Comparison of ENCODE assay signal across 1 cellular context in the genomic region with DNA sequence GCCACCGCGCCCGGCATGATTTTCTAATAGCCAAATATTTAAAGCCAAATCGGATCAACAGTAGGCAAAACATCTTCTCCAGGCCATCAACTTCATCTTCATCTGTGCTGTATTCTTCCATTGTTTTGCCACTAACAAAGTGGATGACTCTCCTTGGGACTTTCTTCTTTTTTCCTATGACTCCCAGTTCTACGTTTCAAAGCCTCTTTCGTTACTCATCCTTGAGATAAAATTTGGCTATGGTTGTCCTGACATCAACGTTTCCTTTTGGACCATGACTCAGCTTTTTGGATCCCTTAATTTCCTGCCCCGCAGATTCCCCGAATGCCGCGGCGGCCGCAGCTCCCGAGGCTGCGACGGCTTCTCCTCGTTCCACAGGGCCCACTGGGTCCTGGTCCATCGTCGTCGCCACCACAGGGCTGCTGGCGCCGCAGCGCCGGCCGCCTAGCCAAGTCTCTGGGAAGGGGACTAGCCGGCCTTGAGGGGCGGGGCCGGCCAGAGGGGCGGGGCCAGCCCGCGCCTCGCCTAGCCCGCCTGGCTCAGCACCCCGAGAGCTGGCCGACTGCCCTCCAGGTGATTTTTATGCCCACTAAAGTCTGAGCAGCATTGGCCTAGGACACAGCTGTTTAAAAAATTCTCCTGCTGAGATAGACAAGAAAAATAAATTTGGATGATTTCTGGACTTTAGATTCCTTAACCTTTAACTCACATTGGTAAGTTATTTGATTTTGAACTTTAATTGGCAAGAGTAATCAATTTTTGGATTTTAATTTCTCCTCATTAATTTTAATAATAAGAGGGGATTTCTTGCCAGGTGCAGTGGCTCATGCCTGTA.
TF ChIP-seq lines count a peak whose summit lies in the region.

No MANE protein-coding gene starts in this region.

TF ChIP-seq in K562, 482 proteins besides CTCF, POLR2A, EP300 and RAD21 (continued from another document and continues in another):
- TF ChIP-seq, protein P1, sequence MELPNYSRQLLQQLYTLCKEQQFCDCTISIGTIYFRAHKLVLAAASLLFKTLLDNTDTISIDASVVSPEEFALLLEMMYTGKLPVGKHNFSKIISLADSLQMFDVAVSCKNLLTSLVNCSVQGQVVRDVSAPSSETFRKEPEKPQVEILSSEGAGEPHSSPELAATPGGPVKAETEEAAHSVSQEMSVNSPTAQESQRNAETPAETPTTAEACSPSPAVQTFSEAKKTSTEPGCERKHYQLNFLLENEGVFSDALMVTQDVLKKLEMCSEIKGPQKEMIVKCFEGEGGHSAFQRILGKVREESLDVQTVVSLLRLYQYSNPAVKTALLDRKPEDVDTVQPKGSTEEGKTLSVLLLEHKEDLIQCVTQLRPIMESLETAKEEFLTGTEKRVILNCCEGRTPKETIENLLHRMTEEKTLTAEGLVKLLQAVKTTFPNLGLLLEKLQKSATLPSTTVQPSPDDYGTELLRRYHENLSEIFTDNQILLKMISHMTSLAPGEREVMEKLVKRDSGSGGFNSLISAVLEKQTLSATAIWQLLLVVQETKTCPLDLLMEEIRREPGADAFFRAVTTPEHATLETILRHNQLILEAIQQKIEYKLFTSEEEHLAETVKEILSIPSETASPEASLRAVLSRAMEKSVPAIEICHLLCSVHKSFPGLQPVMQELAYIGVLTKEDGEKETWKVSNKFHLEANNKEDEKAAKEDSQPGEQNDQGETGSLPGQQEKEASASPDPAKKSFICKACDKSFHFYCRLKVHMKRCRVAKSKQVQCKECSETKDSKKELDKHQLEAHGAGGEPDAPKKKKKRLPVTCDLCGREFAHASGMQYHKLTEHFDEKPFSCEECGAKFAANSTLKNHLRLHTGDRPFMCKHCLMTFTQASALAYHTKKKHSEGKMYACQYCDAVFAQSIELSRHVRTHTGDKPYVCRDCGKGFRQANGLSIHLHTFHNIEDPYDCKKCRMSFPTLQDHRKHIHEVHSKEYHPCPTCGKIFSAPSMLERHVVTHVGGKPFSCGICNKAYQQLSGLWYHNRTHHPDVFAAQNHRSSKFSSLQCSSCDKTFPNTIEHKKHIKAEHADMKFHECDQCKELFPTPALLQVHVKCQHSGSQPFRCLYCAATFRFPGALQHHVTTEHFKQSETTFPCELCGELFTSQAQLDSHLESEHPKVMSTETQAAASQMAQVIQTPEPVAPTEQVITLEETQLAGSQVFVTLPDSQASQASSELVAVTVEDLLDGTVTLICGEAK (IDR thresholded peaks at IDR 0.05) = no peak
- TF ChIP-seq, protein P1 (CRISPR knock-in tag; IDR thresholded peaks at IDR 0.05) = no peak
- TF ChIP-seq GTF2F1 (IDR thresholded peaks at IDR 0.05; ENCODE audit: low read depth, low read length) (0 out of 2 replicates have a peak, but pooled peaks have one; percentile 19), ATF7 (IDR thresholded peaks at IDR 0.05) (peak; percentile 86), ZNF143 (CRISPR knock-in tag; IDR thresholded peaks at IDR 0.05) (no peak), ELF4 (CRISPR knock-in tag; IDR thresholded peaks at IDR 0.05) (no peak), SETDB1 (IDR thresholded peaks at IDR 0.05; ENCODE audit: low read length) (no peak), DACH1 (IDR thresholded peaks at IDR 0.05; ENCODE audit: partially characterized antibody) (no peak), TAF7 (tag; IDR thresholded peaks at IDR 0.05) (0 out of 2 replicates have a peak, but pooled peaks have one; percentile 12), HMGN3 (IDR thresholded peaks at IDR 0.05; ENCODE audit: borderline replicate concordance, extremely low read depth, insufficient read length, low read depth, low read length) (peak; percentile 79), GTF2E2 (tag; IDR thresholded peaks at IDR 0.05) (peak; percentile 72; the same call in 1 of the 2 replicates), JUND (IDR thresholded peaks at IDR 0.05; ENCODE audit: borderline replicate concordance, low read depth, low read length) (peak; percentile 58), JUND (tag; IDR thresholded peaks at IDR 0.05; ENCODE audit: borderline replicate concordance, low read depth, low read length) (peak; percentile 57; the same call in 1 of the 3 replicates), STAT5B (CRISPR knock-in tag; IDR thresholded peaks at IDR 0.05) (no peak), KAT2B (IDR thresholded peaks at IDR 0.05; ENCODE audit: low read depth, low read length) (no peak), NFRKB (IDR thresholded peaks at IDR 0.05; ENCODE audit: low read depth) (no peak), ZNF764 (CRISPR knock-in tag; IDR thresholded peaks at IDR 0.05; ENCODE audit: low read depth) (no peak), ZNF124 (CRISPR knock-in tag; IDR thresholded peaks at IDR 0.05) (no peak), CREB1 (IDR thresholded peaks at IDR 0.05) (no peak), CREB1 (CRISPR knock-in tag; IDR thresholded peaks at IDR 0.05) (peak; percentile 52; the same call in 1 of the 2 replicates), MAZ (CRISPR knock-in tag; conservative IDR thresholded peaks at IDR 0.05 in 1 of 2, IDR thresholded peaks at IDR 0.05 in 1 of 2) (peak; percentile 79 to 83; a peak in 3 of 4 replicates), ZNF232 (CRISPR knock-in tag; IDR thresholded peaks at IDR 0.05) (no peak), ILF3 (IDR thresholded peaks at IDR 0.05; ENCODE audit: borderline replicate concordance) (no peak), ZNF324 (CRISPR knock-in tag; IDR thresholded peaks at IDR 0.05) (no peak), KLF13 (tag; IDR thresholded peaks at IDR 0.05; ENCODE audit: borderline replicate concordance, low read depth) (peak; percentile 27; the same call in 1 of the 2 replicates), MCM2 (IDR thresholded peaks at IDR 0.05; ENCODE audit: low read depth) (no peak), ZNF436 (CRISPR knock-in tag; IDR thresholded peaks at IDR 0.05) (no peak), BDP1 (IDR thresholded peaks at IDR 0.05; ENCODE audit: insufficient read depth, insufficient read length) (no peak), EGR1 (conservative IDR thresholded peaks at IDR 0.05) (no peak)
- TF ChIP-seq, protein P2, sequence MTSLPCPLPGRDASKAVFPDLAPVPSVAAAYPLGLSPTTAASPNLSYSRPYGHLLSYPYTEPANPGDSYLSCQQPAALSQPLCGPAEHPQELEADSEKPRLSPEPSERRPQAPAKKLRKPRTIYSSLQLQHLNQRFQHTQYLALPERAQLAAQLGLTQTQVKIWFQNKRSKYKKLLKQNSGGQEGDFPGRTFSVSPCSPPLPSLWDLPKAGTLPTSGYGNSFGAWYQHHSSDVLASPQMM (CRISPR knock-in tag; IDR thresholded peaks at IDR 0.05) = no peak
- TF ChIP-seq, protein P3, sequence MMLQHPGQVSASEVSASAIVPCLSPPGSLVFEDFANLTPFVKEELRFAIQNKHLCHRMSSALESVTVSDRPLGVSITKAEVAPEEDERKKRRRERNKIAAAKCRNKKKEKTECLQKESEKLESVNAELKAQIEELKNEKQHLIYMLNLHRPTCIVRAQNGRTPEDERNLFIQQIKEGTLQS (IDR thresholded peaks at IDR 0.05) = peak; percentile 88
- TF ChIP-seq, protein P3 (CRISPR knock-in tag; conservative IDR thresholded peaks at IDR 0.05) = no peak; the same call in none of the 2 replicates
- TF ChIP-seq, protein P4, sequence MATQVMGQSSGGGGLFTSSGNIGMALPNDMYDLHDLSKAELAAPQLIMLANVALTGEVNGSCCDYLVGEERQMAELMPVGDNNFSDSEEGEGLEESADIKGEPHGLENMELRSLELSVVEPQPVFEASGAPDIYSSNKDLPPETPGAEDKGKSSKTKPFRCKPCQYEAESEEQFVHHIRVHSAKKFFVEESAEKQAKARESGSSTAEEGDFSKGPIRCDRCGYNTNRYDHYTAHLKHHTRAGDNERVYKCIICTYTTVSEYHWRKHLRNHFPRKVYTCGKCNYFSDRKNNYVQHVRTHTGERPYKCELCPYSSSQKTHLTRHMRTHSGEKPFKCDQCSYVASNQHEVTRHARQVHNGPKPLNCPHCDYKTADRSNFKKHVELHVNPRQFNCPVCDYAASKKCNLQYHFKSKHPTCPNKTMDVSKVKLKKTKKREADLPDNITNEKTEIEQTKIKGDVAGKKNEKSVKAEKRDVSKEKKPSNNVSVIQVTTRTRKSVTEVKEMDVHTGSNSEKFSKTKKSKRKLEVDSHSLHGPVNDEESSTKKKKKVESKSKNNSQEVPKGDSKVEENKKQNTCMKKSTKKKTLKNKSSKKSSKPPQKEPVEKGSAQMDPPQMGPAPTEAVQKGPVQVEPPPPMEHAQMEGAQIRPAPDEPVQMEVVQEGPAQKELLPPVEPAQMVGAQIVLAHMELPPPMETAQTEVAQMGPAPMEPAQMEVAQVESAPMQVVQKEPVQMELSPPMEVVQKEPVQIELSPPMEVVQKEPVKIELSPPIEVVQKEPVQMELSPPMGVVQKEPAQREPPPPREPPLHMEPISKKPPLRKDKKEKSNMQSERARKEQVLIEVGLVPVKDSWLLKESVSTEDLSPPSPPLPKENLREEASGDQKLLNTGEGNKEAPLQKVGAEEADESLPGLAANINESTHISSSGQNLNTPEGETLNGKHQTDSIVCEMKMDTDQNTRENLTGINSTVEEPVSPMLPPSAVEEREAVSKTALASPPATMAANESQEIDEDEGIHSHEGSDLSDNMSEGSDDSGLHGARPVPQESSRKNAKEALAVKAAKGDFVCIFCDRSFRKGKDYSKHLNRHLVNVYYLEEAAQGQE (CRISPR knock-in tag; IDR thresholded peaks at IDR 0.05; ENCODE audit: low read depth) = 0 out of 2 replicates have a peak, but pooled peaks have one; percentile 58
- TF ChIP-seq, protein P5, sequence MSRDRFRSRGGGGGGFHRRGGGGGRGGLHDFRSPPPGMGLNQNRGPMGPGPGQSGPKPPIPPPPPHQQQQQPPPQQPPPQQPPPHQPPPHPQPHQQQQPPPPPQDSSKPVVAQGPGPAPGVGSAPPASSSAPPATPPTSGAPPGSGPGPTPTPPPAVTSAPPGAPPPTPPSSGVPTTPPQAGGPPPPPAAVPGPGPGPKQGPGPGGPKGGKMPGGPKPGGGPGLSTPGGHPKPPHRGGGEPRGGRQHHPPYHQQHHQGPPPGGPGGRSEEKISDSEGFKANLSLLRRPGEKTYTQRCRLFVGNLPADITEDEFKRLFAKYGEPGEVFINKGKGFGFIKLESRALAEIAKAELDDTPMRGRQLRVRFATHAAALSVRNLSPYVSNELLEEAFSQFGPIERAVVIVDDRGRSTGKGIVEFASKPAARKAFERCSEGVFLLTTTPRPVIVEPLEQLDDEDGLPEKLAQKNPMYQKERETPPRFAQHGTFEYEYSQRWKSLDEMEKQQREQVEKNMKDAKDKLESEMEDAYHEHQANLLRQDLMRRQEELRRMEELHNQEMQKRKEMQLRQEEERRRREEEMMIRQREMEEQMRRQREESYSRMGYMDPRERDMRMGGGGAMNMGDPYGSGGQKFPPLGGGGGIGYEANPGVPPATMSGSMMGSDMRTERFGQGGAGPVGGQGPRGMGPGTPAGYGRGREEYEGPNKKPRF (IDR thresholded peaks at IDR 0.05; ENCODE audit: low read depth, low read length) = no peak
- TF ChIP-seq, protein P6, sequence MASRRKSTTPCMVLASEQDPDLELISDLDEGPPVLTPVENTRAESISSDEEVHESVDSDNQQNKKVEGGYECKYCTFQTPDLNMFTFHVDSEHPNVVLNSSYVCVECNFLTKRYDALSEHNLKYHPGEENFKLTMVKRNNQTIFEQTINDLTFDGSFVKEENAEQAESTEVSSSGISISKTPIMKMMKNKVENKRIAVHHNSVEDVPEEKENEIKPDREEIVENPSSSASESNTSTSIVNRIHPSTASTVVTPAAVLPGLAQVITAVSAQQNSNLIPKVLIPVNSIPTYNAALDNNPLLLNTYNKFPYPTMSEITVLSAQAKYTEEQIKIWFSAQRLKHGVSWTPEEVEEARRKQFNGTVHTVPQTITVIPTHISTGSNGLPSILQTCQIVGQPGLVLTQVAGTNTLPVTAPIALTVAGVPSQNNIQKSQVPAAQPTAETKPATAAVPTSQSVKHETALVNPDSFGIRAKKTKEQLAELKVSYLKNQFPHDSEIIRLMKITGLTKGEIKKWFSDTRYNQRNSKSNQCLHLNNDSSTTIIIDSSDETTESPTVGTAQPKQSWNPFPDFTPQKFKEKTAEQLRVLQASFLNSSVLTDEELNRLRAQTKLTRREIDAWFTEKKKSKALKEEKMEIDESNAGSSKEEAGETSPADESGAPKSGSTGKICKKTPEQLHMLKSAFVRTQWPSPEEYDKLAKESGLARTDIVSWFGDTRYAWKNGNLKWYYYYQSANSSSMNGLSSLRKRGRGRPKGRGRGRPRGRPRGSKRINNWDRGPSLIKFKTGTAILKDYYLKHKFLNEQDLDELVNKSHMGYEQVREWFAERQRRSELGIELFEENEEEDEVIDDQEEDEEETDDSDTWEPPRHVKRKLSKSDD (conservative IDR thresholded peaks at IDR 0.05; ENCODE audit: low read length) = no peak
- TF ChIP-seq, protein P7, sequence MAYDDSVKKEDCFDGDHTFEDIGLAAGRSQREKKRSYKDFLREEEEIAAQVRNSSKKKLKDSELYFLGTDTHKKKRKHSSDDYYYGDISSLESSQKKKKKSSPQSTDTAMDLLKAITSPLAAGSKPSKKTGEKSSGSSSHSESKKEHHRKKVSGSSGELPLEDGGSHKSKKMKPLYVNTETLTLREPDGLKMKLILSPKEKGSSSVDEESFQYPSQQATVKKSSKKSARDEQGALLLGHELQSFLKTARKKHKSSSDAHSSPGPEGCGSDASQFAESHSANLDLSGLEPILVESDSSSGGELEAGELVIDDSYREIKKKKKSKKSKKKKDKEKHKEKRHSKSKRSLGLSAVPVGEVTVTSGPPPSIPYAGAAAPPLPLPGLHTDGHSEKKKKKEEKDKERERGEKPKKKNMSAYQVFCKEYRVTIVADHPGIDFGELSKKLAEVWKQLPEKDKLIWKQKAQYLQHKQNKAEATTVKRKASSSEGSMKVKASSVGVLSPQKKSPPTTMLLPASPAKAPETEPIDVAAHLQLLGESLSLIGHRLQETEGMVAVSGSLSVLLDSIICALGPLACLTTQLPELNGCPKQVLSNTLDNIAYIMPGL (CRISPR knock-in tag; IDR thresholded peaks at IDR 0.05) = no peak
